In genomic region chr17:7215136-7215638, GRCh38 we compare ENCODE assay signal across 8 cellular contexts. TPM values are rescaled to one million over a fixed set of nuclear protein-coding genes. Genes with fewer than 3 reads are reported as not detected.
DNase-seq lines count a peak whose midpoint lies in the region; ATAC-seq and TF ChIP-seq lines count a peak whose summit lies in the region.

No MANE protein-coding gene starts in this region.

- H3K4me1 ChIP-seq in BE2C (peaks cover 8% of the 10 kb centered on the region; the same call in 1 of the 2 replicates), duodenal mucosa (ENCODE audit: control insufficient read depth in 1 of 2, insufficient read depth in 2 of 2, low read length in 2 of 2) (peaks cover 25 to 42% of the 10 kb centered on the region in 2 donors)

- peaks cover 4% of the 10 kb centered on the region for H3F3A ChIP-seq in neural cell (ENCODE audit: insufficient read depth, low read length, poor library complexity, severe bottlenecking)

- H3K27ac ChIP-seq in duodenal mucosa (ENCODE audit: low read depth, low read length) (peak overlapping the region; percentile 75), neural cell (ENCODE audit: low read length) (peak overlapping the region; percentile 98)

- H3K36me3 ChIP-seq in BE2C (no peaks in the 10 kb centered on the region), MG63 (peaks cover 1% of the 10 kb centered on the region), duodenal mucosa (ENCODE audit: control insufficient read depth in 1 of 2, insufficient read depth in 2 of 2, low read length in 2 of 2) (no peaks in the 10 kb centered on the region), neural cell (ENCODE audit: insufficient read depth, low read length) (no peaks in the 10 kb centered on the region)

- DNase-seq in BE2C = no peak
- no peak for DNase-seq in MG63
- DNase-seq in cortex of kidney (lab: John Stamatoyannopoulos, UW) = no peak
- no peak for DNase-seq in NCI-H2227 treated with DMSO at 0.1 percent for 48 hours (lab: John Stamatoyannopoulos, UW)
- no peak for DNase-seq in HuH-7 (ENCODE audit: low spot score)

- H3K4me3 ChIP-seq in BE2C (ENCODE audit: low read depth, low read length) (peak overlapping the region; percentile 56), MG63 (peak overlapping the region; percentile 43), duodenal mucosa (ENCODE audit: low read depth in 1 of 2, low read length in 2 of 2) (peak overlapping the region; percentile 56 to 62), neural cell (ENCODE audit: low read length) (peak overlapping the region; percentile 82)

- H3K9me2 ChIP-seq in neural cell (ENCODE audit: insufficient read depth, low read length) = no peaks in the 10 kb centered on the region

- H3K9me3 ChIP-seq in BE2C = no peaks in the 10 kb centered on the region
- no peaks in the 10 kb centered on the region for H3K9me3 ChIP-seq in MG63
- H3K9me3 ChIP-seq in duodenal mucosa (ENCODE audit: control insufficient read depth in 1 of 2, low read length in 2 of 2) = no peaks in the 10 kb centered on the region
- H3K9me3 ChIP-seq in neural cell (ENCODE audit: low read length) = no peaks in the 10 kb centered on the region

- H2AFZ ChIP-seq in neural cell (ENCODE audit: low read depth, low read length) = no peak overlapping the region

- H3K4me2 ChIP-seq in neural cell (ENCODE audit: low read length) = peak overlapping the region; percentile 97

- H3K9ac ChIP-seq in duodenal mucosa (ENCODE audit: low read depth in 1 of 2, low read length in 2 of 2) (peak overlapping the region in 1 of 2 donors; percentile 21), neural cell (ENCODE audit: low read length) (peak overlapping the region; percentile 92)

- H3K27me3 ChIP-seq in BE2C (no peaks in the 10 kb centered on the region), MG63 (no peaks in the 10 kb centered on the region), duodenal mucosa (ENCODE audit: control insufficient read depth in 1 of 2, insufficient read depth in 2 of 2, low read length in 2 of 2) (peaks cover 0 to 4% of the 10 kb centered on the region in 2 donors), neural cell (ENCODE audit: insufficient read depth, low read depth, low read length) (no peaks in the 10 kb centered on the region)

- no peaks in the 10 kb centered on the region for H4K20me1 ChIP-seq in neural cell (ENCODE audit: insufficient read depth)

- no peak for TF ChIP-seq EP300 in neural cell (conservative IDR thresholded peaks at IDR 0.05; ENCODE audit: poor library complexity, severe bottlenecking)

- TF ChIP-seq RAD21 in neural cell (conservative IDR thresholded peaks at IDR 0.05) = no peak

- H3K79me2 ChIP-seq in neural cell (replicated peaks; ENCODE audit: insufficient read depth, low read length) = peaks cover 63% of the 10 kb centered on the region

- no peak for ATAC-seq in HG03108 (IDR thresholded peaks at IDR 0.05; ENCODE audit: unreplicated experiment)

- TF ChIP-seq CTCF in BE2C (IDR thresholded peaks at IDR 0.05; ENCODE audit: low read depth, low read length) (no peak), neural cell (IDR thresholded peaks at IDR 0.05; ENCODE audit: poor library complexity, severe bottlenecking) (no peak)

TF ChIP-seq in neural cell, 6 proteins besides CTCF, POLR2A, EP300 and RAD21:
- TF ChIP-seq EZH2 (IDR thresholded peaks at IDR 0.05; ENCODE audit: borderline replicate concordance, insufficient read depth, low read length, poor library complexity, severe bottlenecking) = no peak
- TF ChIP-seq MXI1 (conservative IDR thresholded peaks at IDR 0.05; ENCODE audit: poor library complexity, severe bottlenecking) = peak; percentile 56
- TF ChIP-seq SMC3 (conservative IDR thresholded peaks at IDR 0.05; ENCODE audit: poor library complexity) = no peak
- TF ChIP-seq REST (IDR thresholded peaks at IDR 0.05; ENCODE audit: borderline replicate concordance) = no peak
- TF ChIP-seq POLR2AphosphoS5 (IDR thresholded peaks at IDR 0.05) = peak; percentile 15
- TF ChIP-seq TAF1 (IDR thresholded peaks at IDR 0.05; ENCODE audit: low read depth) = peak; percentile 54

RNA-seq across cellular contexts. Expression of gene DLG4, which starts 4.4 kb away (rescaled TPM):
- 36.5 TPM for polyA plus RNA-seq in BE2C (2012; ENCODE audit: insufficient read depth, insufficient read length, low read depth)
- total RNA-seq in MG63 (2014; rRNA removed; shearing (Covaris generic); ENCODE audit: low replicate concordance) = 7.5 and 15.3 TPM in 2 replicates
- 126 and 145 TPM in 2 replicates for polyA plus RNA-seq in neural cell
- polyA minus RNA-seq in neural cell = 124 and 136 TPM in 2 replicates

RNA-seq across cellular contexts. Expression of gene ACADVL, which starts 4.6 kb away (rescaled TPM):
- polyA plus RNA-seq in BE2C (2012; ENCODE audit: insufficient read depth, insufficient read length, low read depth) = 215 TPM
- total RNA-seq in MG63 (2014; rRNA removed; shearing (Covaris generic); ENCODE audit: low replicate concordance) = 240 and 427 TPM in 2 replicates
- 397 and 483 TPM in 2 replicates for polyA plus RNA-seq in neural cell
- polyA minus RNA-seq in neural cell = 81.0 and 90.6 TPM in 2 replicates

RNA-seq across cellular contexts. Expression of gene DVL2, which starts 19.1 kb away (rescaled TPM):
- polyA plus RNA-seq in BE2C (2012; ENCODE audit: insufficient read depth, insufficient read length, low read depth) = 36.4 TPM
- 11.5 and 26.2 TPM in 2 replicates for total RNA-seq in MG63 (2014; rRNA removed; shearing (Covaris generic); ENCODE audit: low replicate concordance)
- polyA plus RNA-seq in neural cell = 41.1 and 59.2 TPM in 2 replicates
- 84.3 and 92.8 TPM in 2 replicates for polyA minus RNA-seq in neural cell

RNA-seq across cellular contexts. Expression of gene PHF23, which starts 24.1 kb away (rescaled TPM):
- 47.8 TPM for polyA plus RNA-seq in BE2C (2012; ENCODE audit: insufficient read depth, insufficient read length, low read depth)
- total RNA-seq in MG63 (2014; rRNA removed; shearing (Covaris generic); ENCODE audit: low replicate concordance) = 34.4 and 62.7 TPM in 2 replicates
- polyA plus RNA-seq in neural cell = 55.7 and 60.3 TPM in 2 replicates
- polyA minus RNA-seq in neural cell = 53.1 and 54.8 TPM in 2 replicates

RNA-seq across cellular contexts. Expression of gene GABARAP, which starts 27.1 kb away (rescaled TPM):
- 101 TPM for polyA plus RNA-seq in BE2C (2012; ENCODE audit: insufficient read depth, insufficient read length, low read depth)
- 36.7 and 148 TPM in 2 replicates for total RNA-seq in MG63 (2014; rRNA removed; shearing (Covaris generic); ENCODE audit: low replicate concordance)
- 384 and 512 TPM in 2 replicates for polyA plus RNA-seq in neural cell
- 280 and 287 TPM in 2 replicates for polyA minus RNA-seq in neural cell
